Comparison of ENCODE assay signal across 9 cellular contexts in the genomic region with DNA sequence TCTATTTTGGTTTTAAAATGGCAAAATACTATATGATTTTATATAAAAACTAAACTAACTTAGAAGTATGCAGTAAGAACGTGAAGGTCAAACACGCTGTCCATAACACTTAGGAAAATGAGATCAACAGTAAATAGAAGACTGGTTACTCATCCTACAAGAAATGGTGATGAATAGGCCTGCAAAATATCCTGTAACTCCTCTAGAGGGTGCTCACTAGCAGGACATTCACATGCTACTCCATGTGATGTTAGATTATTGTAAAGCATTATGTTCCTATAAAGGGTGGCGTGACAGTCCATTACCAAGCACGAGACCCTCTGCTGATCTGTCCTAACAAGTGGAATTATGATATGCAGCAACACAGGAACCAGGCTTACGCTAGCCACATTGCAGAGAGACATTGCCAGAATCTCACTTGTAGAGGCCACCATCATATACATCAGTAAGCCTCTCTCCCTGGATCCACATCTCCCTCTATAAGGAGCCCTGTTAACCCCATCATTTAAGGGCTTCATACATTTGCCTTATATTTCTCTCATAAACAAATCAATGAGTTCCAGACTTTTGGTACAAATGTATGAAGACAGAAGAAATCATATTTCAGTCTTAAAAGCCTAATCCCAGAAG. TPM values are rescaled to one million over a fixed set of nuclear protein-coding genes. Genes with fewer than 3 reads are reported as not detected.
DNase-seq lines count a peak whose midpoint lies in the region; ATAC-seq, FAIRE-seq and TF ChIP-seq lines count a peak whose summit lies in the region.
"Had no signal": no experiment of that assay in that cellular context is flagged by ENCODE, and none has a peak within 500 bp of the region (broad histone marks: within the 10 kb centered on the region; RNA-seq: fewer than 3 reads in every experiment).

No MANE protein-coding gene starts in this region.

- H3K36me3 Mint-ChIP-seq in activated B cell treated with CpG ODN at 0.5 μM for 24 hours (ENCODE audit: low read depth) (no peaks in the 10 kb centered on the region), progenitor cell of endocrine pancreas (ENCODE audit: insufficient read depth) (no peaks in the 10 kb centered on the region)

- POLR2A ChIA-PET in activated B cell treated with CpG ODN at 0.5 μM for 24 hours (lab: Charles Lee) = no interaction called here

- no peaks in the 10 kb centered on the region for H3K9me3 Mint-ChIP-seq in activated B cell treated with CpG ODN at 0.5 μM for 24 hours
- H3K9me3 Mint-ChIP-seq in progenitor cell of endocrine pancreas (ENCODE audit: low read depth) = no peaks in the 10 kb centered on the region

- ATAC-seq in activated B cell treated with CpG ODN at 0.5 μM for 24 hours (ENCODE audit: low read depth) (peak; percentile 70), GM21717 (IDR thresholded peaks at IDR 0.05; ENCODE audit: unreplicated experiment) (no peak)

- FAIRE-seq in frontal cortex (lab: Jason Lieb, UNC) = peak; percentile 54

- DNase-seq in Caki2 (ENCODE audit: low read depth) (peak; percentile 42), GM19240 (ENCODE audit: insufficient read length, low spot score) (peak; percentile 5), NCI-H2171 treated with DMSO at 0.1 percent for 48 hours (lab: John Stamatoyannopoulos, UW) (peak; percentile 52), activated B cell treated with CpG ODN at 0.5 μM for 24 hours (no peak), frontal cortex (ENCODE audit: low spot score in 2 of 2) (peak in 1 of 2 donors; percentile 9), progenitor cell of endocrine pancreas (ENCODE audit: low spot score, unreplicated experiment) (no peak), SKM-1 (lab: John Stamatoyannopoulos, UW; ENCODE audit: unreplicated experiment) (no peak)

- in situ Hi-C loops in Caki2 (cut with HindIII; ENCODE audit: low pct_unique_long_range_greater_than_20kb, low sequenced_read_pairs) = no loop called here

- TF ChIP-seq CTCF in activated B cell treated with CpG ODN at 0.5 μM for 24 hours (IDR thresholded peaks at IDR 0.05) (no peak), progenitor cell of endocrine pancreas (IDR thresholded peaks at IDR 0.05; ENCODE audit: unreplicated experiment) (peak; percentile 53)

- H3K4me3 Mint-ChIP-seq in activated B cell treated with CpG ODN at 0.5 μM for 24 hours (no peak overlapping the region), progenitor cell of endocrine pancreas (ENCODE audit: low read depth) (no peak overlapping the region)

- CTCF ChIA-PET in activated B cell treated with CpG ODN at 0.5 μM for 24 hours (lab: Charles Lee) = interaction anchor here (1.1 to 2.8 kb wide), 5 partner anchors 57 to 125 kb away, joined by 3 to 18 read pairs (median 12); no protein-coding TSS in a partner anchor

- peaks cover 3% of the 10 kb centered on the region for H3K27me3 Mint-ChIP-seq in activated B cell treated with CpG ODN at 0.5 μM for 24 hours
- peaks cover 41% of the 10 kb centered on the region for H3K27me3 Mint-ChIP-seq in progenitor cell of endocrine pancreas

- H3K4me1 Mint-ChIP-seq in activated B cell treated with CpG ODN at 0.5 μM for 24 hours (no peaks in the 10 kb centered on the region), progenitor cell of endocrine pancreas (ENCODE audit: low read depth) (peaks cover 2% of the 10 kb centered on the region)

- intact Hi-C loops in activated B cell treated with CpG ODN at 0.5 μM for 24 hours (cut with micrococcal nuclease) = loop anchor here (1.0 kb wide), 3 partner anchors 58 to 270 kb away; no protein-coding TSS in a partner anchor

- H3K27ac Mint-ChIP-seq in activated B cell treated with CpG ODN at 0.5 μM for 24 hours = no peak overlapping the region
- no peak overlapping the region for H3K27ac Mint-ChIP-seq in progenitor cell of endocrine pancreas

RNA-seq across cellular contexts. Expression of a gene that starts 18.0 kb away (rescaled TPM):
- total RNA-seq in Caki2 (2014; rRNA removed; shearing (Covaris generic); ENCODE audit: low replicate concordance) = not detected in 2 replicates
- total RNA-seq in activated B cell treated with CpG ODN at 0.5 μM for 24 hours (not detected in 2 replicates), frontal cortex (not detected), progenitor cell of endocrine pancreas (not detected in 2 replicates)
- total RNA-seq: activated CD8-positive, alpha-beta memory T cell treated with anti-CD3 and anti-CD28 coated beads for 36 hours had no signal

RNA-seq across cellular contexts. Expression of a gene that starts 19.5 kb away (rescaled TPM):
- total RNA-seq in Caki2 (2014; rRNA removed; shearing (Covaris generic); ENCODE audit: low replicate concordance) = not detected in 2 replicates
- not detected in 2 replicates for total RNA-seq in activated B cell treated with CpG ODN at 0.5 μM for 24 hours
- not detected for total RNA-seq in frontal cortex
- total RNA-seq in progenitor cell of endocrine pancreas = not detected in 2 replicates
- total RNA-seq: activated CD8-positive, alpha-beta memory T cell treated with anti-CD3 and anti-CD28 coated beads for 36 hours had no signal

RNA-seq across cellular contexts. Expression of a gene that starts 48.5 kb away (rescaled TPM):
- total RNA-seq in Caki2 (2014; rRNA removed; shearing (Covaris generic); ENCODE audit: low replicate concordance) = not detected in 2 replicates
- total RNA-seq in activated B cell treated with CpG ODN at 0.5 μM for 24 hours (not detected in 2 replicates), frontal cortex (not detected), progenitor cell of endocrine pancreas (not detected in 2 replicates)
- total RNA-seq: activated CD8-positive, alpha-beta memory T cell treated with anti-CD3 and anti-CD28 coated beads for 36 hours had no signal

RNA-seq across cellular contexts. Expression of a gene that starts 51.8 kb away (rescaled TPM):
- total RNA-seq in Caki2 (2014; rRNA removed; shearing (Covaris generic); ENCODE audit: low replicate concordance) = not detected in 2 replicates
- total RNA-seq in activated B cell treated with CpG ODN at 0.5 μM for 24 hours (not detected in 2 replicates), frontal cortex (not detected), progenitor cell of endocrine pancreas (not detected in 2 replicates)
- total RNA-seq: activated CD8-positive, alpha-beta memory T cell treated with anti-CD3 and anti-CD28 coated beads for 36 hours had no signal

Comparison
In these comparisons a context has a peak if more than half of its experiments do, and no peak if none do; other contexts are left out.
1. DNase-seq: peak in Caki2 (single experiment), GM19240 (single experiment) and NCI-H2171 treated with DMSO at 0.1 percent for 48 hours (single experiment); none in activated B cell treated with CpG ODN at 0.5 μM for 24 hours (single experiment), progenitor cell of endocrine pancreas (single experiment) and SKM-1 (single experiment).